ENCODE assay signal across 8 cellular contexts in genomic region chr5:159262859-159263568, GRCh38. TPM values are rescaled to one million over a fixed set of nuclear protein-coding genes. Genes with fewer than 3 reads are reported as not detected.
DNase-seq lines count a peak whose midpoint lies in the region; ATAC-seq, FAIRE-seq and TF ChIP-seq lines count a peak whose summit lies in the region.

Gene UBLCP1, plus strand, starts transcription at chr5:159263290. Its CDS starts 5,626 bp downstream, at chr5:159268916.

- peak within 1 kb of the TSS; percentile 93 for H2AFZ ChIP-seq in SU-DHL-6 (ENCODE audit: low read depth, low read length, severe bottlenecking)

- TF ChIP-seq CTCF in GM12875 (IDR thresholded peaks at IDR 0.05; ENCODE audit: borderline replicate concordance, insufficient read depth, low read depth, low read length) (no peak), SU-DHL-6 (IDR thresholded peaks at IDR 0.05; ENCODE audit: insufficient read depth, low read length, poor library complexity, severe bottlenecking) (no peak), pancreas (IDR thresholded peaks at IDR 0.05) (no peak), thyroid gland (IDR thresholded peaks at IDR 0.05) (no peak)

- peak within 1 kb of the TSS; percentile 95 for H3K4me3 Mint-ChIP-seq in activated naive CD8-positive, alpha-beta T cell treated with anti-CD3 and anti-CD28 coated beads, Interleukin-2, amount 10 ng/mL, durations not matched to agents 7 days and 5 days

- FAIRE-seq in pancreas (lab: Jason Lieb, UNC), result no peak

- peak within 1 kb of the TSS; percentile 81 for H3K9ac ChIP-seq in SU-DHL-6 (ENCODE audit: low read length)

- H3K27ac ChIP-seq in SU-DHL-6 (ENCODE audit: low read depth, low read length), result peak within 1 kb of the TSS; percentile 79
- H3K27ac ChIP-seq in pancreas, result peak within 1 kb of the TSS; percentile 69 to 87 (median 82)
- peak within 1 kb of the TSS; percentile 75 to 91 (median 75) for H3K27ac ChIP-seq in thyroid gland

- H3K27me3 Mint-ChIP-seq in activated naive CD8-positive, alpha-beta T cell treated with anti-CD3 and anti-CD28 coated beads, Interleukin-2, amount 10 ng/mL, durations not matched to agents 7 days and 5 days, result no peaks in the 10 kb centered on the region

- DNase-seq in NCI-H1105 treated with DMSO at 0.1 percent for 48 hours (lab: John Stamatoyannopoulos, UW) (peak; percentile 84), Right ventricle myocardium inferior (ENCODE audit: missing footprints) (peak; percentile 89), pancreas (peak; percentile 73 to 88 (median 82)), thyroid gland (peak; percentile 78 to 81)
- peak; percentile 81 for DNase-seq in activated naive CD8-positive, alpha-beta T cell treated with anti-CD3 and anti-CD28 coated beads, Interleukin-2, amount 10 ng/mL, durations not matched to agents 7 days and 5 days

- ATAC-seq in HG02678 (IDR thresholded peaks at IDR 0.05; ENCODE audit: unreplicated experiment), result peak; percentile 93
- peak; percentile 89 for ATAC-seq in activated naive CD8-positive, alpha-beta T cell treated with anti-CD3 and anti-CD28 coated beads, Interleukin-2, amount 10 ng/mL, durations not matched to agents 7 days and 5 days (ENCODE audit: low read depth)
- peak; percentile 93 for ATAC-seq in Right ventricle myocardium inferior
- peak; percentile 95 to 97 (median 96) for ATAC-seq in pancreas

- POLR2A ChIA-PET in activated naive CD8-positive, alpha-beta T cell treated with anti-CD3 and anti-CD28 coated beads, Interleukin-2, amount 10 ng/mL, durations not matched to agents 7 days and 5 days (lab: Charles Lee), result interaction anchor here (0.5 to 1.8 kb wide), 6 partner anchors 20 to 121 kb away, joined by 3 to 14 read pairs (median 6); no protein-coding TSS in a partner anchor

- H3K9me2 ChIP-seq in SU-DHL-6 (replicated peaks; ENCODE audit: insufficient read depth, low read length), result no peaks in the 10 kb centered on the region

- TF ChIP-seq POLR2A in thyroid gland (IDR thresholded peaks at IDR 0.05), result peak in 1 of 2 donors; percentile 67

- peaks cover 34% of the 10 kb centered on the region for H3K36me3 Mint-ChIP-seq in activated naive CD8-positive, alpha-beta T cell treated with anti-CD3 and anti-CD28 coated beads, Interleukin-2, amount 10 ng/mL, durations not matched to agents 7 days and 5 days

- 0 to 1% methylated on average over 54 of the region's 54 CpGs for WGBS in pancreas, 2 donors
- 0 to 1% methylated on average over 17 to 33 of the region's 54 CpGs for WGBS in thyroid gland, 2 donors

- H3K9me3 ChIP-seq in SU-DHL-6 (ENCODE audit: insufficient read depth, low read length) (no peaks in the 10 kb centered on the region; the same call in 1 of the 2 replicates), pancreas (no peaks in the 10 kb centered on the region), thyroid gland (no peaks in the 10 kb centered on the region)

- peaks cover 19% of the 10 kb centered on the region for H3K4me1 Mint-ChIP-seq in activated naive CD8-positive, alpha-beta T cell treated with anti-CD3 and anti-CD28 coated beads, Interleukin-2, amount 10 ng/mL, durations not matched to agents 7 days and 5 days

- H3K9me3 Mint-ChIP-seq in activated naive CD8-positive, alpha-beta T cell treated with anti-CD3 and anti-CD28 coated beads, Interleukin-2, amount 10 ng/mL, durations not matched to agents 7 days and 5 days, result peaks cover 10% of the 10 kb centered on the region

- H3K4me3 ChIP-seq in GM12875 (ENCODE audit: low read depth, low read length) (peak within 1 kb of the TSS; percentile 96), SU-DHL-6 (ENCODE audit: insufficient read depth, low read length, poor library complexity, severe bottlenecking) (peak within 1 kb of the TSS; percentile 84), pancreas (peak within 1 kb of the TSS; percentile 66 to 97 (median 95)), thyroid gland (replicated peaks in 1 of 3) (peak within 1 kb of the TSS; percentile 72 to 98 (median 80))

- peaks cover 0 to 12% (median 4%) of the 10 kb centered on the region in 3 donors for H3K4me1 ChIP-seq in pancreas
- peaks cover 0 to 15% of the 10 kb centered on the region in 2 donors for H3K4me1 ChIP-seq in thyroid gland

- H3K27me3 ChIP-seq in SU-DHL-6 (ENCODE audit: low read length), result no peaks in the 10 kb centered on the region
- H3K27me3 ChIP-seq in pancreas, result peaks cover 0 to 6% (median 0%) of the 10 kb centered on the region in 4 donors
- no peaks in the 10 kb centered on the region for H3K27me3 ChIP-seq in thyroid gland

- intact Hi-C loops in Right ventricle myocardium inferior (cut with DNase I), result loop anchor here (1.0 to 5.0 kb wide), 3 partner anchors 54 to 107 kb away; partner anchors contain the start of gene RNF145
- intact Hi-C loops in pancreas (cut with DNase I), result no loop called here
- intact Hi-C loops in thyroid gland (cut with DNase I), result loop anchor here (5.0 kb wide), 1 partner anchor 106 kb away; no protein-coding TSS in a partner anchor

- H3K4me2 ChIP-seq in SU-DHL-6 (ENCODE audit: low read depth, low read length, poor library complexity, severe bottlenecking), result peak within 1 kb of the TSS; percentile 93

- H4K20me1 ChIP-seq in SU-DHL-6 (ENCODE audit: low read depth, low read length), result no peaks in the 10 kb centered on the region

- H3K36me3 ChIP-seq in SU-DHL-6 (ENCODE audit: low read length) (no peaks in the 10 kb centered on the region), pancreas (no peaks in the 10 kb centered on the region), thyroid gland (no peaks in the 10 kb centered on the region)

- 0 out of 2 replicates have a peak, but pooled peaks cover 7% of the 10 kb centered on the region for H3F3A ChIP-seq in SU-DHL-6 (ENCODE audit: insufficient read depth)

- H3K27ac Mint-ChIP-seq in activated naive CD8-positive, alpha-beta T cell treated with anti-CD3 and anti-CD28 coated beads, Interleukin-2, amount 10 ng/mL, durations not matched to agents 7 days and 5 days, result peak within 1 kb of the TSS; percentile 97

- peaks cover 19% of the 10 kb centered on the region for H3K79me2 ChIP-seq in SU-DHL-6 (ENCODE audit: insufficient read depth, low read length)

RNA-seq across cellular contexts. Expression of gene UBLCP1, which starts in this region (rescaled TPM):
- 10 to 100 TPM; 28.7 to 30.8 TPM for total RNA-seq in activated naive CD8-positive, alpha-beta T cell treated with anti-CD3 and anti-CD28 coated beads, Interleukin-2, amount 10 ng/mL, durations not matched to agents 7 days and 5 days
- total RNA-seq in Right ventricle myocardium inferior, result 14.6 TPM
- 10 to 100 TPM in 3 of 6 donors, 1 to 10 TPM in 3; 6.2 to 11.2 (median 9.8) TPM for total RNA-seq in pancreas
- 10 to 100 TPM; 10.5 to 11.7 TPM for polyA plus RNA-seq in pancreas
- total RNA-seq in thyroid gland, result 10 to 100 TPM; 14.9 to 21.1 (median 19.3) TPM

Comparison
In these comparisons a context has a peak if more than half of its experiments do, and no peak if none do; other contexts are left out.
1. Peak in every context shown above with its lines: DNase-seq, ATAC-seq, H3K4me3 ChIP-seq and H3K27ac ChIP-seq.
2. intact Hi-C loops: an anchor here in Right ventricle myocardium inferior (1.0 to 5.0 kb wide) and thyroid gland (5.0 kb wide); none called in pancreas.